Comparison of ENCODE assay signal across 1 cellular context in the genomic region with DNA sequence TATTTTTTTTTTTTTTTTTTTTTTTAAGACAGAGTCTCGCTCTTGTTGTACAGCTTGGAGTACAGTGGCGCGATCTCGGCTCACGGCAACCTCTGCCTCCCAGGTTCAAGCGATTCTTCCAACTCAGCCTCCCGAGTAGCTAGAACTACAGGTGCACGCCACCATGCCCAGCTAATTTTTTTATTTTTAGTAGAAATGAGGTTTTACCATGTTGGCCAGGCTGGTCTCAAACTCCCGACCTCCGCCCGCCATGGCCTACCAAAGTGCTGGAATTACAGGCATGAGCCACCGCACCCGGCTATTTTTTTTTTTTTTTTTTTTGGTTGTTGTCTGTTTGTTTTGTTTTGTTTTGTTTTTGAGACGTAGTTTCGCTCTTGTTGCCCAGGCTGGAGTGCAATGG. TPM values are rescaled to one million over a fixed set of nuclear protein-coding genes. Genes with fewer than 3 reads are reported as not detected.
"Had no signal": no experiment of that assay in that cellular context is flagged by ENCODE, and none has a peak within 500 bp of the region (broad histone marks: within the 10 kb centered on the region; RNA-seq: fewer than 3 reads in every experiment).

No MANE protein-coding gene starts in this region.

RNA-seq across cellular contexts. Expression of a gene that starts 3.2 kb away (rescaled TPM):
- total RNA-seq: activated CD8-positive, alpha-beta memory T cell treated with anti-CD3 and anti-CD28 coated beads, Interleukin-2, amount 10 ng/mL, durations not matched to agents 7 days and 5 days had no signal
